ENCODE assay signal across 8 cellular contexts in genomic region chr7:121547341-121548092, GRCh38.
DNase-seq lines count a peak whose midpoint lies in the region; ATAC-seq and TF ChIP-seq lines count a peak whose summit lies in the region.

No MANE protein-coding gene starts in this region.

- CTCF ChIA-PET in WTC11 (lab: Charles Lee): interaction anchor here (0.8 to 2.2 kb wide), 7 partner anchors 9 to 447 kb away, joined by 3 to 24 read pairs (median 5); partner anchors contain the start of gene FAM3C

- H3K9me3 Mint-ChIP-seq in WTC11: peaks cover 29% of the 10 kb centered on the region

- H3K4me1 Mint-ChIP-seq in WTC11: peaks cover 4% of the 10 kb centered on the region

- peak; percentile 39 for TF ChIP-seq CTCF in WTC11 (IDR thresholded peaks at IDR 0.05)
- TF ChIP-seq CTCF in retinal pigment epithelial cell (conservative IDR thresholded peaks at IDR 0.05; ENCODE audit: low read depth, low read length): peak; percentile 72

- no peaks in the 10 kb centered on the region for H3K27me3 Mint-ChIP-seq in WTC11 (ENCODE audit: low read depth)

- peaks cover 22% of the 10 kb centered on the region for H3K36me3 Mint-ChIP-seq in WTC11

- peak; percentile 86 for ATAC-seq in GM18868 (IDR thresholded peaks at IDR 0.05; ENCODE audit: unreplicated experiment)
- ATAC-seq in HG03045 (IDR thresholded peaks at IDR 0.05; ENCODE audit: unreplicated experiment): peak; percentile 73
- ATAC-seq in WTC11: peak; percentile 81
- ATAC-seq in Right ventricle myocardium superior (ENCODE audit: poor library complexity): peak; percentile 84

- DNase-seq in CD1c-positive myeloid dendritic cell (ENCODE audit: extremely low spot score): peak; percentile 72
- DNase-seq in NCI-H2029 treated with DMSO at 0.1 percent for 48 hours (lab: John Stamatoyannopoulos, UW): peak; percentile 77
- no peak for DNase-seq in WTC11 (ENCODE audit: low spot score)
- DNase-seq in Right ventricle myocardium superior: no peak
- no peak for DNase-seq in retinal pigment epithelial cell (ENCODE audit: low read depth)
- DNase-seq in effector CD8-positive, alpha-beta T cell (lab: John Stamatoyannopoulos, UW): no peak

- H3K27ac Mint-ChIP-seq in WTC11: no peak overlapping the region

- no peak overlapping the region for H3K4me3 ChIP-seq in retinal pigment epithelial cell (ENCODE audit: low read length)

- intact Hi-C loops in Right ventricle myocardium superior (cut with DNase I): loop anchor here (2.0 kb wide), 1 partner anchor 181 kb away; no protein-coding TSS in a partner anchor

- H3K4me3 Mint-ChIP-seq in WTC11: no peak overlapping the region

- POLR2A ChIA-PET in WTC11 (lab: Charles Lee): no interaction called here

TF ChIP-seq in WTC11, 78 proteins besides CTCF, POLR2A, EP300 and RAD21:
- no peak for TF ChIP-seq ELF4 (CRISPR knock-in tag; IDR thresholded peaks at IDR 0.05; ENCODE audit: low read depth)
- TF ChIP-seq FOXP1 (CRISPR knock-in tag; IDR thresholded peaks at IDR 0.05; ENCODE audit: borderline replicate concordance): no peak
- no peak for TF ChIP-seq NFYB (CRISPR knock-in tag; conservative IDR thresholded peaks at IDR 0.05; ENCODE audit: low read depth)

Comparison
In these comparisons a context has a peak if more than half of its experiments do, and no peak if none do; other contexts are left out.
1. DNase-seq: peak in CD1c-positive myeloid dendritic cell (single experiment) and NCI-H2029 treated with DMSO at 0.1 percent for 48 hours (single experiment); none in WTC11 (single experiment), Right ventricle myocardium superior (single experiment), retinal pigment epithelial cell (single experiment) and effector CD8-positive, alpha-beta T cell (single experiment).
2. Peak in every context shown above with its lines, with median percentiles within 50 percentile points of each other: ATAC-seq.